ENCODE assay signal across 1 cellular context in genomic region chr11:45945392-45945999, GRCh38.
TF ChIP-seq lines count a peak whose summit lies in the region.

No MANE protein-coding gene starts in this region.

TF ChIP-seq in HEK293, 187 proteins besides CTCF, POLR2A, EP300 and RAD21 (continued from another document):
- TF ChIP-seq, protein P1, sequence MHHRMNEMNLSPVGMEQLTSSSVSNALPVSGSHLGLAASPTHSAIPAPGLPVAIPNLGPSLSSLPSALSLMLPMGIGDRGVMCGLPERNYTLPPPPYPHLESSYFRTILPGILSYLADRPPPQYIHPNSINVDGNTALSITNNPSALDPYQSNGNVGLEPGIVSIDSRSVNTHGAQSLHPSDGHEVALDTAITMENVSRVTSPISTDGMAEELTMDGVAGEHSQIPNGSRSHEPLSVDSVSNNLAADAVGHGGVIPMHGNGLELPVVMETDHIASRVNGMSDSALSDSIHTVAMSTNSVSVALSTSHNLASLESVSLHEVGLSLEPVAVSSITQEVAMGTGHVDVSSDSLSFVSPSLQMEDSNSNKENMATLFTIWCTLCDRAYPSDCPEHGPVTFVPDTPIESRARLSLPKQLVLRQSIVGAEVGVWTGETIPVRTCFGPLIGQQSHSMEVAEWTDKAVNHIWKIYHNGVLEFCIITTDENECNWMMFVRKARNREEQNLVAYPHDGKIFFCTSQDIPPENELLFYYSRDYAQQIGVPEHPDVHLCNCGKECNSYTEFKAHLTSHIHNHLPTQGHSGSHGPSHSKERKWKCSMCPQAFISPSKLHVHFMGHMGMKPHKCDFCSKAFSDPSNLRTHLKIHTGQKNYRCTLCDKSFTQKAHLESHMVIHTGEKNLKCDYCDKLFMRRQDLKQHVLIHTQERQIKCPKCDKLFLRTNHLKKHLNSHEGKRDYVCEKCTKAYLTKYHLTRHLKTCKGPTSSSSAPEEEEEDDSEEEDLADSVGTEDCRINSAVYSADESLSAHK (tag by site-specific recombination; IDR thresholded peaks at IDR 0.05) = no peak
- no peak for TF ChIP-seq ZNF664 (tag by site-specific recombination; IDR thresholded peaks at IDR 0.05)
